ENCODE assay signal across 1 cellular context in the genomic region with DNA sequence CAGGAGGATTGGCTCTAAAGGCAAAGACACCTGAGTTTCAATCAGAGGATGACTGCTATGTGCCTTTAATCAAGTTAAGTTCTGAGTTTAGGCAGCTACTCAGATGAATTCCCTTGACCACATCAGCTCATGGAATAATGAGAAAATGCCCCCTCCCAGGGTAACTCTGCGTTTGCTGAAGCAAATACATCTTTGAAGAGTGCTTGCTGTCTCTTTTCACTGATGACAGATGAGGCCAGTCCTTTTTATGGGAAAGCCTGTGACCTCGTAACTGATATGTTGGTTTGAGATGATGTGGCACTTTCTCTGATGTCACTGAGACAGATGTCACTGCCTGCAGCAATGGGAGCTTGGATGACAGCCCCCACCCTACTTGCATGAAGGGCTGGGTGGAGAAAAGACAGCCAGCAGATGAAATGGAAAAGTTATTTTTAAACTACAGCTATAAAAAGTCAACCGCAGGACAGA.
TF ChIP-seq lines count a peak whose summit lies in the region.

No MANE protein-coding gene starts in this region.

TF ChIP-seq in GM12878, 131 proteins besides CTCF, POLR2A, EP300 and RAD21 (continues in another document):
- TF ChIP-seq, protein P1, sequence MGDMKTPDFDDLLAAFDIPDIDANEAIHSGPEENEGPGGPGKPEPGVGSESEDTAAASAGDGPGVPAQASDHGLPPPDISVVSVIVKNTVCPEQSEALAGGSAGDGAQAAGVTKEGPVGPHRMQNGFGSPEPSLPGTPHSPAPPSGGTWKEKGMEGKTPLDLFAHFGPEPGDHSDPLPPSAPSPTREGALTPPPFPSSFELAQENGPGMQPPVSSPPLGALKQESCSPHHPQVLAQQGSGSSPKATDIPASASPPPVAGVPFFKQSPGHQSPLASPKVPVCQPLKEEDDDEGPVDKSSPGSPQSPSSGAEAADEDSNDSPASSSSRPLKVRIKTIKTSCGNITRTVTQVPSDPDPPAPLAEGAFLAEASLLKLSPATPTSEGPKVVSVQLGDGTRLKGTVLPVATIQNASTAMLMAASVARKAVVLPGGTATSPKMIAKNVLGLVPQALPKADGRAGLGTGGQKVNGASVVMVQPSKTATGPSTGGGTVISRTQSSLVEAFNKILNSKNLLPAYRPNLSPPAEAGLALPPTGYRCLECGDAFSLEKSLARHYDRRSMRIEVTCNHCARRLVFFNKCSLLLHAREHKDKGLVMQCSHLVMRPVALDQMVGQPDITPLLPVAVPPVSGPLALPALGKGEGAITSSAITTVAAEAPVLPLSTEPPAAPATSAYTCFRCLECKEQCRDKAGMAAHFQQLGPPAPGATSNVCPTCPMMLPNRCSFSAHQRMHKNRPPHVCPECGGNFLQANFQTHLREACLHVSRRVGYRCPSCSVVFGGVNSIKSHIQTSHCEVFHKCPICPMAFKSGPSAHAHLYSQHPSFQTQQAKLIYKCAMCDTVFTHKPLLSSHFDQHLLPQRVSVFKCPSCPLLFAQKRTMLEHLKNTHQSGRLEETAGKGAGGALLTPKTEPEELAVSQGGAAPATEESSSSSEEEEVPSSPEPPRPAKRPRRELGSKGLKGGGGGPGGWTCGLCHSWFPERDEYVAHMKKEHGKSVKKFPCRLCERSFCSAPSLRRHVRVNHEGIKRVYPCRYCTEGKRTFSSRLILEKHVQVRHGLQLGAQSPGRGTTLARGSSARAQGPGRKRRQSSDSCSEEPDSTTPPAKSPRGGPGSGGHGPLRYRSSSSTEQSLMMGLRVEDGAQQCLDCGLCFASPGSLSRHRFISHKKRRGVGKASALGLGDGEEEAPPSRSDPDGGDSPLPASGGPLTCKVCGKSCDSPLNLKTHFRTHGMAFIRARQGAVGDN (IDR thresholded peaks at IDR 0.05), result no peak
- TF ChIP-seq, protein P2, sequence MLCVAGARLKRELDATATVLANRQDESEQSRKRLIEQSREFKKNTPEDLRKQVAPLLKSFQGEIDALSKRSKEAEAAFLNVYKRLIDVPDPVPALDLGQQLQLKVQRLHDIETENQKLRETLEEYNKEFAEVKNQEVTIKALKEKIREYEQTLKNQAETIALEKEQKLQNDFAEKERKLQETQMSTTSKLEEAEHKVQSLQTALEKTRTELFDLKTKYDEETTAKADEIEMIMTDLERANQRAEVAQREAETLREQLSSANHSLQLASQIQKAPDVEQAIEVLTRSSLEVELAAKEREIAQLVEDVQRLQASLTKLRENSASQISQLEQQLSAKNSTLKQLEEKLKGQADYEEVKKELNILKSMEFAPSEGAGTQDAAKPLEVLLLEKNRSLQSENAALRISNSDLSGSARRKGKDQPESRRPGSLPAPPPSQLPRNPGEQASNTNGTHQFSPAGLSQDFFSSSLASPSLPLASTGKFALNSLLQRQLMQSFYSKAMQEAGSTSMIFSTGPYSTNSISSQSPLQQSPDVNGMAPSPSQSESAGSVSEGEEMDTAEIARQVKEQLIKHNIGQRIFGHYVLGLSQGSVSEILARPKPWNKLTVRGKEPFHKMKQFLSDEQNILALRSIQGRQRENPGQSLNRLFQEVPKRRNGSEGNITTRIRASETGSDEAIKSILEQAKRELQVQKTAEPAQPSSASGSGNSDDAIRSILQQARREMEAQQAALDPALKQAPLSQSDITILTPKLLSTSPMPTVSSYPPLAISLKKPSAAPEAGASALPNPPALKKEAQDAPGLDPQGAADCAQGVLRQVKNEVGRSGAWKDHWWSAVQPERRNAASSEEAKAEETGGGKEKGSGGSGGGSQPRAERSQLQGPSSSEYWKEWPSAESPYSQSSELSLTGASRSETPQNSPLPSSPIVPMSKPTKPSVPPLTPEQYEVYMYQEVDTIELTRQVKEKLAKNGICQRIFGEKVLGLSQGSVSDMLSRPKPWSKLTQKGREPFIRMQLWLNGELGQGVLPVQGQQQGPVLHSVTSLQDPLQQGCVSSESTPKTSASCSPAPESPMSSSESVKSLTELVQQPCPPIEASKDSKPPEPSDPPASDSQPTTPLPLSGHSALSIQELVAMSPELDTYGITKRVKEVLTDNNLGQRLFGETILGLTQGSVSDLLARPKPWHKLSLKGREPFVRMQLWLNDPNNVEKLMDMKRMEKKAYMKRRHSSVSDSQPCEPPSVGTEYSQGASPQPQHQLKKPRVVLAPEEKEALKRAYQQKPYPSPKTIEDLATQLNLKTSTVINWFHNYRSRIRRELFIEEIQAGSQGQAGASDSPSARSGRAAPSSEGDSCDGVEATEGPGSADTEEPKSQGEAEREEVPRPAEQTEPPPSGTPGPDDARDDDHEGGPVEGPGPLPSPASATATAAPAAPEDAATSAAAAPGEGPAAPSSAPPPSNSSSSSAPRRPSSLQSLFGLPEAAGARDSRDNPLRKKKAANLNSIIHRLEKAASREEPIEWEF (IDR thresholded peaks at IDR 0.05; ENCODE audit: insufficient replicate concordance, low read depth, low read length), result no peak
- TF ChIP-seq ZZZ3 (IDR thresholded peaks at IDR 0.05; ENCODE audit: control insufficient read depth, insufficient read length, low read depth) (no peak), RCOR1 (conservative IDR thresholded peaks at IDR 0.05; ENCODE audit: low read depth, low read length) (no peak), POLR2AphosphoS5 (IDR thresholded peaks at IDR 0.05; ENCODE audit: low read length) (no peak), E2F4 (IDR thresholded peaks at IDR 0.05; ENCODE audit: low read depth, low read length) (no peak), CBFB (IDR thresholded peaks at IDR 0.05; ENCODE audit: low read depth) (no peak), ZNF622 (IDR thresholded peaks at IDR 0.05) (no peak), ETV6 (conservative IDR thresholded peaks at IDR 0.05 in 1 of 2, IDR thresholded peaks at IDR 0.05 in 1 of 2; ENCODE audit: borderline replicate concordance in 1 of 2, low read depth in 1 of 2) (no peak), CREB1 (IDR thresholded peaks at IDR 0.05; ENCODE audit: low read depth) (peak; percentile 95), EED (IDR thresholded peaks at IDR 0.05; ENCODE audit: low read depth) (peak; percentile 87), IRF4 (IDR thresholded peaks at IDR 0.05; ENCODE audit: low read depth, low read length) (0 out of 2 replicates have a peak, but pooled peaks have one; percentile 35), SIN3A (IDR thresholded peaks at IDR 0.05; ENCODE audit: low read depth, low read length) (no peak), SUZ12 (IDR thresholded peaks at IDR 0.05; ENCODE audit: unreplicated experiment) (no peak), ESRRA (IDR thresholded peaks at IDR 0.05; ENCODE audit: low read length) (no peak), SPI1 (IDR thresholded peaks at IDR 0.05; ENCODE audit: borderline replicate concordance, insufficient read depth, low read depth, low read length) (no peak), LARP7 (IDR thresholded peaks at IDR 0.05) (no peak), BACH1 (IDR thresholded peaks at IDR 0.05; ENCODE audit: borderline replicate concordance) (no peak), SP1 (IDR thresholded peaks at IDR 0.05; ENCODE audit: low read depth, low read length) (no peak), ASH2L (IDR thresholded peaks at IDR 0.05; ENCODE audit: borderline replicate concordance, low read depth) (no peak), KLF5 (IDR thresholded peaks at IDR 0.05; ENCODE audit: partially characterized antibody) (no peak), HCFC1 (IDR thresholded peaks at IDR 0.05; ENCODE audit: low read length) (no peak), SKIL (IDR thresholded peaks at IDR 0.05; ENCODE audit: low read depth, poor library complexity, severe bottlenecking) (no peak), NRF1 (conservative IDR thresholded peaks at IDR 0.05; ENCODE audit: low read depth, low read length) (no peak), POU2F2 (IDR thresholded peaks at IDR 0.05; ENCODE audit: borderline replicate concordance, low read depth, low read length) (no peak), STAT3 (IDR thresholded peaks at IDR 0.05; ENCODE audit: low read depth, low read length) (no peak), BRCA1 (IDR thresholded peaks at IDR 0.05; ENCODE audit: low read depth, low read length) (no peak), SMC3 (IDR thresholded peaks at IDR 0.05; ENCODE audit: borderline replicate concordance, low read length) (no peak), TCF3 (IDR thresholded peaks at IDR 0.05; ENCODE audit: borderline replicate concordance, insufficient read depth, low read depth, low read length) (no peak), WRNIP1 (IDR thresholded peaks at IDR 0.05; ENCODE audit: borderline replicate concordance, low read depth, low read length) (no peak), DPF2 (IDR thresholded peaks at IDR 0.05) (no peak), SMAD5 (IDR thresholded peaks at IDR 0.05; ENCODE audit: low read depth) (no peak), RB1 (IDR thresholded peaks at IDR 0.05; ENCODE audit: borderline replicate concordance) (no peak), RAD51 (IDR thresholded peaks at IDR 0.05) (no peak), SIX5 (IDR thresholded peaks at IDR 0.05; ENCODE audit: low read depth, low read length, severe bottlenecking) (no peak)
- TF ChIP-seq, protein P3, sequence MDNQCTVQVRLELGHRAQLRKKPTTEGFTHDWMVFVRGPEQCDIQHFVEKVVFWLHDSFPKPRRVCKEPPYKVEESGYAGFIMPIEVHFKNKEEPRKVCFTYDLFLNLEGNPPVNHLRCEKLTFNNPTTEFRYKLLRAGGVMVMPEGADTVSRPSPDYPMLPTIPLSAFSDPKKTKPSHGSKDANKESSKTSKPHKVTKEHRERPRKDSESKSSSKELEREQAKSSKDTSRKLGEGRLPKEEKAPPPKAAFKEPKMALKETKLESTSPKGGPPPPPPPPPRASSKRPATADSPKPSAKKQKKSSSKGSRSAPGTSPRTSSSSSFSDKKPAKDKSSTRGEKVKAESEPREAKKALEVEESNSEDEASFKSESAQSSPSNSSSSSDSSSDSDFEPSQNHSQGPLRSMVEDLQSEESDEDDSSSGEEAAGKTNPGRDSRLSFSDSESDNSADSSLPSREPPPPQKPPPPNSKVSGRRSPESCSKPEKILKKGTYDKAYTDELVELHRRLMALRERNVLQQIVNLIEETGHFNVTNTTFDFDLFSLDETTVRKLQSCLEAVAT (IDR thresholded peaks at IDR 0.05), result no peak
- TF ChIP-seq, protein P4, sequence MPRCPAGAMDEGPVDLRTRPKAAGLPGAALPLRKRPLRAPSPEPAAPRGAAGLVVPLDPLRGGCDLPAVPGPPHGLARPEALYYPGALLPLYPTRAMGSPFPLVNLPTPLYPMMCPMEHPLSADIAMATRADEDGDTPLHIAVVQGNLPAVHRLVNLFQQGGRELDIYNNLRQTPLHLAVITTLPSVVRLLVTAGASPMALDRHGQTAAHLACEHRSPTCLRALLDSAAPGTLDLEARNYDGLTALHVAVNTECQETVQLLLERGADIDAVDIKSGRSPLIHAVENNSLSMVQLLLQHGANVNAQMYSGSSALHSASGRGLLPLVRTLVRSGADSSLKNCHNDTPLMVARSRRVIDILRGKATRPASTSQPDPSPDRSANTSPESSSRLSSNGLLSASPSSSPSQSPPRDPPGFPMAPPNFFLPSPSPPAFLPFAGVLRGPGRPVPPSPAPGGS (IDR thresholded peaks at IDR 0.05; ENCODE audit: borderline replicate concordance, insufficient read depth, low read depth, low read length, poor library complexity, severe bottlenecking), result no peak
- TF ChIP-seq, protein P5, sequence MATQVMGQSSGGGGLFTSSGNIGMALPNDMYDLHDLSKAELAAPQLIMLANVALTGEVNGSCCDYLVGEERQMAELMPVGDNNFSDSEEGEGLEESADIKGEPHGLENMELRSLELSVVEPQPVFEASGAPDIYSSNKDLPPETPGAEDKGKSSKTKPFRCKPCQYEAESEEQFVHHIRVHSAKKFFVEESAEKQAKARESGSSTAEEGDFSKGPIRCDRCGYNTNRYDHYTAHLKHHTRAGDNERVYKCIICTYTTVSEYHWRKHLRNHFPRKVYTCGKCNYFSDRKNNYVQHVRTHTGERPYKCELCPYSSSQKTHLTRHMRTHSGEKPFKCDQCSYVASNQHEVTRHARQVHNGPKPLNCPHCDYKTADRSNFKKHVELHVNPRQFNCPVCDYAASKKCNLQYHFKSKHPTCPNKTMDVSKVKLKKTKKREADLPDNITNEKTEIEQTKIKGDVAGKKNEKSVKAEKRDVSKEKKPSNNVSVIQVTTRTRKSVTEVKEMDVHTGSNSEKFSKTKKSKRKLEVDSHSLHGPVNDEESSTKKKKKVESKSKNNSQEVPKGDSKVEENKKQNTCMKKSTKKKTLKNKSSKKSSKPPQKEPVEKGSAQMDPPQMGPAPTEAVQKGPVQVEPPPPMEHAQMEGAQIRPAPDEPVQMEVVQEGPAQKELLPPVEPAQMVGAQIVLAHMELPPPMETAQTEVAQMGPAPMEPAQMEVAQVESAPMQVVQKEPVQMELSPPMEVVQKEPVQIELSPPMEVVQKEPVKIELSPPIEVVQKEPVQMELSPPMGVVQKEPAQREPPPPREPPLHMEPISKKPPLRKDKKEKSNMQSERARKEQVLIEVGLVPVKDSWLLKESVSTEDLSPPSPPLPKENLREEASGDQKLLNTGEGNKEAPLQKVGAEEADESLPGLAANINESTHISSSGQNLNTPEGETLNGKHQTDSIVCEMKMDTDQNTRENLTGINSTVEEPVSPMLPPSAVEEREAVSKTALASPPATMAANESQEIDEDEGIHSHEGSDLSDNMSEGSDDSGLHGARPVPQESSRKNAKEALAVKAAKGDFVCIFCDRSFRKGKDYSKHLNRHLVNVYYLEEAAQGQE (IDR thresholded peaks at IDR 0.05; ENCODE audit: low read depth, low read length), result no peak
